Comparison of ENCODE assay signal across 10 cellular contexts in the genomic region with DNA sequence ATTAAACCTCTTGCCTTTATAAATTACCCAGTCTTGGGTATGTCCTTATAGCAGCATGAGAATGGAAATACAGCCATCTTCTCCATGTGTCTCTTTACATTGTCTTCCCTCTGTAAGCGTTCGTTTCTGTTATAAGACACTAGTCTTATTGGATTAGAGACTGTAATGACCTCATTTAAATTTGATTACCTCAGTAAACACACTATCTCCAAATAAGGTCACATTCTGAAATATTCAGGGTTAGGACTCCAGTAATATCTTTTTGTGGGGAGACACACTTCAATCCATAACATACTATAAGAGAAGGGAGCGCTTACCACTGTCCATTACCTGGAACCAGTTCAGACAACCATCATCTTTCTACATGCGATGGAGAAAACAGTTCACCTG. TPM values are rescaled to one million over a fixed set of nuclear protein-coding genes. Genes with fewer than 3 reads are reported as not detected.
DNase-seq lines count a peak whose midpoint lies in the region; ATAC-seq, FAIRE-seq and TF ChIP-seq lines count a peak whose summit lies in the region.
"Had no signal": no experiment of that assay in that cellular context is flagged by ENCODE, and none has a peak within 500 bp of the region (broad histone marks: within the 10 kb centered on the region; RNA-seq: fewer than 3 reads in every experiment).

No MANE protein-coding gene starts in this region.

- intact Hi-C loops in K562 (cut with micrococcal nuclease) = loop anchor here (1.0 kb wide), 1 partner anchor 21 kb away; no protein-coding TSS in a partner anchor

- peak overlapping the region; percentile 64 for H3K4me2 ChIP-seq in K562 (ENCODE audit: insufficient read depth, low read length)

- WGBS in K562 (ENCODE audit: insufficient coverage, low coverage, missing lambda C conversion rate) = 33% methylated on average over 4 of the region's 4 CpGs

- TF ChIP-seq RAD21 in K562 (CRISPR knock-in tag; conservative IDR thresholded peaks at IDR 0.05 in 1 of 2, IDR thresholded peaks at IDR 0.05 in 1 of 2) = no peak

- H3K36me3 Mint-ChIP-seq in activated T-cell treated with anti-CD3 and anti-CD28 coated beads, Interleukin-2, amount 50 U/mL, for 24 hours (ENCODE audit: low read depth) = peaks cover 48% of the 10 kb centered on the region
- H3K36me3 Mint-ChIP-seq in stimulated activated naive B cell treated with anti-CD40 and anti-IgM and Interleukin-4, amounts not matched to agents 10 μg/mL and 1 μg/mL and 100 μg/mL, for 72 hours = peaks cover 21 to 41% of the 10 kb centered on the region in 2 donors
- no peaks in the 10 kb centered on the region for H3K36me3 Mint-ChIP-seq in osteocyte (ENCODE audit: unreplicated experiment)

- H3K9me3 ChIP-seq in K562 (replicated peaks; ENCODE audit: control insufficient read depth, insufficient read depth, low read depth, low read length) = no peaks in the 10 kb centered on the region

- peaks cover 7% of the 10 kb centered on the region for H3K9me3 Mint-ChIP-seq in activated T-cell treated with anti-CD3 and anti-CD28 coated beads, Interleukin-2, amount 50 U/mL, for 24 hours
- peaks cover 4 to 11% of the 10 kb centered on the region in 2 donors for H3K9me3 Mint-ChIP-seq in stimulated activated naive B cell treated with anti-CD40 and anti-IgM and Interleukin-4, amounts not matched to agents 10 μg/mL and 1 μg/mL and 100 μg/mL, for 72 hours
- H3K9me3 Mint-ChIP-seq in osteocyte (ENCODE audit: unreplicated experiment) = no peaks in the 10 kb centered on the region

- no peaks in the 10 kb centered on the region for H3K27me3 ChIP-seq in K562 (ENCODE audit: control insufficient read depth in 2 of 2, insufficient read depth in 2 of 2, low read length in 2 of 2)

- H4K20me1 ChIP-seq in K562 (replicated peaks; ENCODE audit: control insufficient read depth, insufficient read depth, low read length) = no peaks in the 10 kb centered on the region

- H3K4me3 ChIP-seq in K562 = peak overlapping the region; percentile 16; the same call in 1 of the 2 replicates

- no peak for DNase-seq in activated T-cell treated with anti-CD3 and anti-CD28 coated beads, Interleukin-2, amount 50 U/mL, for 24 hours
- DNase-seq in activated T-cell treated with anti-CD3 and anti-CD28 coated beads for 4 hours (no peak), NCI-H146 treated with DMSO at 0.1 percent for 48 hours (lab: John Stamatoyannopoulos, UW; ENCODE audit: unreplicated experiment) (peak; percentile 77), K562 (ENCODE audit: extremely low read depth in 1 of 4, low spot score in 3 of 4) (no peak), DMS79 (lab: John Stamatoyannopoulos, UW) (no peak), osteocyte (ENCODE audit: extremely low spot score, unreplicated experiment) (no peak)
- DNase-seq in stimulated activated naive B cell treated with anti-CD40 and anti-IgM and Interleukin-4, amounts not matched to agents 10 μg/mL and 1 μg/mL and 100 μg/mL, for 72 hours = no peak
- DNase-seq: EL had no signal

- TSS peak; percentile 90 for BruUV-seq in K562 (replicated peaks; lab: Mats Ljungman, UMichigan)

- TF ChIP-seq EP300 in K562 (IDR thresholded peaks at IDR 0.05; ENCODE audit: low read length) = no peak

- peak overlapping the region; percentile 89 for H3K27ac ChIP-seq in K562 (ENCODE audit: extremely low read depth, low read depth, low read length)

- TF ChIP-seq CTCF in K562 (IDR thresholded peaks at IDR 0.05 in 2 of 3, conservative IDR thresholded peaks at IDR 0.05 in 1 of 3; ENCODE audit: insufficient read depth in 2 of 3, low read depth in 1 of 3, low read length in 3 of 3) = no peak
- no peak for TF ChIP-seq CTCF in osteocyte (IDR thresholded peaks at IDR 0.05)

- H3K4me1 Mint-ChIP-seq in activated T-cell treated with anti-CD3 and anti-CD28 coated beads, Interleukin-2, amount 50 U/mL, for 24 hours (ENCODE audit: low read depth) = peaks cover 78% of the 10 kb centered on the region
- H3K4me1 Mint-ChIP-seq in stimulated activated naive B cell treated with anti-CD40 and anti-IgM and Interleukin-4, amounts not matched to agents 10 μg/mL and 1 μg/mL and 100 μg/mL, for 72 hours = peaks cover 58 to 82% of the 10 kb centered on the region in 2 donors
- no peaks in the 10 kb centered on the region for H3K4me1 Mint-ChIP-seq in osteocyte (ENCODE audit: unreplicated experiment)

- in situ Hi-C loops in K562 (cut with MboI) = no loop called here

- H3K4me3 Mint-ChIP-seq in activated T-cell treated with anti-CD3 and anti-CD28 coated beads, Interleukin-2, amount 50 U/mL, for 24 hours = peak overlapping the region; percentile 90
- peak overlapping the region; percentile 90 to 94 for H3K4me3 Mint-ChIP-seq in stimulated activated naive B cell treated with anti-CD40 and anti-IgM and Interleukin-4, amounts not matched to agents 10 μg/mL and 1 μg/mL and 100 μg/mL, for 72 hours
- no peak overlapping the region for H3K4me3 Mint-ChIP-seq in osteocyte (ENCODE audit: unreplicated experiment)

- peak overlapping the region in 1 of 2 experiments; percentile 68; a peak in 2 of 4 replicates for H3K9ac ChIP-seq in K562 (ENCODE audit: insufficient read depth in 1 of 2, low read depth in 2 of 2, low read length in 2 of 2)

- H3K4me1 ChIP-seq in K562 (replicated peaks in 1 of 2; ENCODE audit: control insufficient read depth in 2 of 2, insufficient read depth in 2 of 2, low read length in 2 of 2) = peaks cover 11 to 23% of the 10 kb centered on the region in 2 experiments; a peak in 4 of 5 replicates

- no peaks in the 10 kb centered on the region for H3K27me3 Mint-ChIP-seq in activated T-cell treated with anti-CD3 and anti-CD28 coated beads, Interleukin-2, amount 50 U/mL, for 24 hours
- no peaks in the 10 kb centered on the region for H3K27me3 Mint-ChIP-seq in stimulated activated naive B cell treated with anti-CD40 and anti-IgM and Interleukin-4, amounts not matched to agents 10 μg/mL and 1 μg/mL and 100 μg/mL, for 72 hours
- H3K27me3 Mint-ChIP-seq in osteocyte (ENCODE audit: unreplicated experiment) = peaks cover 10% of the 10 kb centered on the region

- no peaks in the 10 kb centered on the region for H3K79me2 ChIP-seq in K562 (ENCODE audit: control insufficient read depth, insufficient read depth, low read length)

- no peaks in the 10 kb centered on the region; the same call in 2 of the 3 replicates for H3K36me3 ChIP-seq in K562 (ENCODE audit: control insufficient read depth, insufficient read depth, low read length)

- H3K9me1 ChIP-seq in K562 (ENCODE audit: control insufficient read depth, insufficient read depth, low read length) = no peaks in the 10 kb centered on the region

- ATAC-seq in K562 (peak; percentile 13), GM18511 (IDR thresholded peaks at IDR 0.05; ENCODE audit: unreplicated experiment) (no peak)
- peak; percentile 1 to 6 for ATAC-seq in stimulated activated naive B cell treated with anti-CD40 and anti-IgM and Interleukin-4, amounts not matched to agents 10 μg/mL and 1 μg/mL and 100 μg/mL, for 72 hours (replicated peaks)

- no peak for FAIRE-seq in K562 (lab: Jason Lieb, UNC)
- FAIRE-seq: urothelium cell line had no signal

- peak overlapping the region; percentile 100 for H3K27ac Mint-ChIP-seq in activated T-cell treated with anti-CD3 and anti-CD28 coated beads, Interleukin-2, amount 50 U/mL, for 24 hours
- peak overlapping the region; percentile 100 for H3K27ac Mint-ChIP-seq in stimulated activated naive B cell treated with anti-CD40 and anti-IgM and Interleukin-4, amounts not matched to agents 10 μg/mL and 1 μg/mL and 100 μg/mL, for 72 hours
- H3K27ac Mint-ChIP-seq in osteocyte (ENCODE audit: unreplicated experiment) = no peak overlapping the region

- CTCF ChIA-PET in K562 (lab: Yijun Ruan, JAX; ENCODE audit: low intra/inter-chr PET ratio) = no interaction called here

- no peak for TF ChIP-seq POLR2A in K562 (conservative IDR thresholded peaks at IDR 0.05)

- POLR2A ChIA-PET in K562 (lab: Yijun Ruan, JAX) = interaction anchor here (0.7 to 1.8 kb wide), 5 partner anchors 9 to 23 kb away, joined by 3 to 5 read pairs (median 4); no protein-coding TSS in a partner anchor

- peak overlapping the region; percentile 98 for H2AFZ ChIP-seq in K562 (ENCODE audit: low read depth, low read length)

TF ChIP-seq in K562, 482 proteins besides CTCF, POLR2A, EP300 and RAD21:
- TF ChIP-seq ZNF668 (CRISPR knock-in tag; IDR thresholded peaks at IDR 0.05) = no peak
- 0 out of 2 replicates have a peak, but pooled peaks have one; percentile 11 for TF ChIP-seq POLR2H (tag; IDR thresholded peaks at IDR 0.05; ENCODE audit: low read depth)
- TF ChIP-seq ZFX (CRISPR knock-in tag; IDR thresholded peaks at IDR 0.05) = 0 out of 2 replicates have a peak, but pooled peaks have one; percentile 7
- TF ChIP-seq BRD4 (IDR thresholded peaks at IDR 0.05) = 0 out of 2 replicates have a peak, but pooled peaks have one; percentile 55
- TF ChIP-seq RBFOX2 (IDR thresholded peaks at IDR 0.05; ENCODE audit: low read depth, low read length) = 0 out of 2 replicates have a peak, but pooled peaks have one; percentile 12
- TF ChIP-seq GTF2E2 (tag; IDR thresholded peaks at IDR 0.05) = peak; percentile 17; the same call in 1 of the 2 replicates
- no peak for TF ChIP-seq PTRF (tag; IDR thresholded peaks at IDR 0.05)
- 0 out of 2 replicates have a peak, but pooled peaks have one; percentile 13 for TF ChIP-seq PHF8 (IDR thresholded peaks at IDR 0.05; ENCODE audit: borderline replicate concordance, low read length)
- TF ChIP-seq NR2C2 (CRISPR knock-in tag; IDR thresholded peaks at IDR 0.05) = no peak
- TF ChIP-seq NR2C2 (tag; IDR thresholded peaks at IDR 0.05) = 0 out of 2 replicates have a peak, but pooled peaks have one; percentile 8

RNA-seq across cellular contexts. Expression of gene CD47, which starts 34.3 kb away (rescaled TPM):
- total RNA-seq in K562 (2011; cell fraction: chromatin; rRNA removed; ENCODE audit: low replicate concordance) = 23.7 and 67.2 TPM in 2 replicates
- 12.6 and 14.2 TPM in 2 replicates for total RNA-seq in K562 (2011; cell fraction: nucleolus; rRNA removed)
- total RNA-seq in K562 (2011; cell fraction: nucleoplasm; rRNA removed) = 44.8 and 62.4 TPM in 2 replicates
- 21.3 and 24.3 TPM in 2 replicates for total RNA-seq in K562 (2014; rRNA removed)
- 54.4 and 64.0 TPM in 2 replicates for total RNA-seq in K562 (2014; rRNA removed; fragmentation: Illumina TruSeq; extraction: Trizol)
- 38.5 and 41.5 TPM in 2 replicates for total RNA-seq in K562 (2015; rRNA removed; fragmentation: Illumina TruSeq; extraction: Trizol)
- total RNA-seq in K562 (2021) = 36.2 and 36.3 TPM in 2 replicates
- polyA plus RNA-seq in K562 (2011; rRNA removed) = 27.5 and 62.6 TPM in 2 replicates
- polyA plus RNA-seq in K562 (2011; cell fraction: cytosol; rRNA removed) = 15.3 and 38.6 TPM in 2 replicates
- 22.4 and 32.0 TPM in 2 replicates for polyA plus RNA-seq in K562 (2011; cell fraction: nucleus; rRNA removed)
- polyA plus RNA-seq in K562 (2012) = 42.9 and 74.0 TPM in 2 replicates
- polyA plus RNA-seq in K562 (2014; fragmentation: Illumina TruSeq; extraction: Trizol) = 36.3 and 38.1 TPM in 2 replicates
- 10 to 100 TPM; 10.2 to 14.9 TPM for polyA plus RNA-seq in K562 (2014; fragmentation: Nextera tagmentation; extraction: Ambion mirVana)
- 29.8 and 38.7 TPM in 2 replicates for polyA plus RNA-seq in K562 (2014; rRNA removed)
- 28.5 and 46.2 TPM in 2 replicates for polyA minus RNA-seq in K562 (2011; rRNA and poly(A)+ RNA removed)
- polyA minus RNA-seq in K562 (2011; cell fraction: cytosol; rRNA and poly(A)+ RNA removed) = 8.7 and 22.3 TPM in 2 replicates
- 19.5 and 38.5 TPM in 2 replicates for polyA minus RNA-seq in K562 (2011; cell fraction: nucleus; rRNA and poly(A)+ RNA removed)
- total RNA-seq in osteocyte = 44.8 and 51.2 TPM in 2 replicates
